38 cellular contexts compared by ENCODE assay signal in the genomic region with DNA sequence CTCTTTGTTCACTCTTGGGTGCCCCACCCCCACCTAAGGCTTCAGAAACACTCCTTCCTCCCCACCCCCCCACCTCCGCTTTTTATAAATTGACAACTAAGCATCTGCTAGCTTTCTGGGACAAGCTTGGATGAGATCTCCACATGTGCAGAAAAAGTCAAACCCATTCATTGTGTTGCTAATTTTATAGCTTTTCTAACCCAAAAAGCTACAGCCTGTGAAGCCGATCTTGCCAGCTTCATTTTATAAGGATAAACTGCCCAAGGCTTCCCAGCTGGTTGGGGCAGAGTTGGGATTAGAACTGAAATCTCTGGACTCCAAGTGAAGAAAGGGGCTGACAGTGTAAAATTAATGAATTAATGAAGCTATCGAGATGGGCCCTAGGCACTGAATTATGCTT. TPM values are rescaled to one million over a fixed set of nuclear protein-coding genes. Genes with fewer than 3 reads are reported as not detected.
"Had no signal": no experiment of that assay in that cellular context is flagged by ENCODE, and none has a peak within 500 bp of the region (broad histone marks: within the 10 kb centered on the region; RNA-seq: fewer than 3 reads in every experiment).

No MANE protein-coding gene starts in this region.

- H3K4me3 Mint-ChIP-seq: activated B cell treated with CpG ODN at 0.5 μM for 24 hours; activated CD4-positive, alpha-beta memory T cell treated with anti-CD3 and anti-CD28 coated beads for 36 hours; activated CD4-positive, alpha-beta T cell treated with anti-CD3 and anti-CD28 coated beads, Interleukin-2, amount 10 ng/mL, durations not matched to agents 24 days and 14 days; activated CD8-positive, alpha-beta T cell treated with anti-CD3 and anti-CD28 coated beads for 36 hours; activated naive CD4-positive, alpha-beta T cell treated with anti-CD3 and anti-CD28 coated beads for 36 hours; activated naive CD8-positive, alpha-beta T cell treated with anti-CD3 and anti-CD28 coated beads for 36 hours; activated T-cell treated with anti-CD3 and anti-CD28 coated beads, Interleukin-2, amount 50 U/mL, for 4 hours; activated T-cell treated with anti-CD3 and anti-CD28 coated beads, Interleukin-2, amount 50 U/mL, for 72 hours; activated T-helper 1 cell treated with anti-CD3 and anti-CD28 coated beads, Interleukin-12 subunit alpha, Interleukin-12 subunit beta, Interleukin-2, Interleukin-4 antibody, amounts not matched to agents 30 ng/mL and 10 ng/mL and 1 ng/mL, durations not matched to agents 14 hours and 24 hours and 36 hours; activated T-helper 17 cell treated with anti-CD3 and anti-CD28 coated beads, Interleukin-2, amount 50 U/mL, for 72 hours; T-helper 1 cell treated with Interleukin-12 subunit alpha and Interleukin-12 subunit beta and Interleukin-4 antibody, amounts not matched to agents 30 μg/mL and 1 μg/mL, for 36 hours; T-helper 2 cell treated with Interferon-gamma antibody and Interleukin-4, amounts not matched to agents 5 μg/mL and 100 μg/mL, for 36 hours had no signal

- H3K27ac Mint-ChIP-seq: activated B cell treated with CpG ODN at 0.5 μM for 24 hours; activated CD4-positive, alpha-beta memory T cell treated with anti-CD3 and anti-CD28 coated beads for 36 hours; activated CD4-positive, alpha-beta T cell treated with anti-CD3 and anti-CD28 coated beads, Interleukin-2, amount 10 ng/mL, durations not matched to agents 24 days and 14 days; activated CD8-positive, alpha-beta T cell treated with anti-CD3 and anti-CD28 coated beads for 36 hours; activated naive CD4-positive, alpha-beta T cell treated with anti-CD3 and anti-CD28 coated beads for 36 hours; activated naive CD4-positive, alpha-beta T cell treated with anti-CD3 and anti-CD28 coated beads, Interleukin-2, amount 50 U/mL, for 72 hours; activated naive CD8-positive, alpha-beta T cell treated with anti-CD3 and anti-CD28 coated beads for 36 hours; activated T-cell treated with anti-CD3 and anti-CD28 coated beads, Interleukin-2, amount 50 U/mL, for 72 hours; activated T-helper 1 cell treated with anti-CD3 and anti-CD28 coated beads, Interleukin-12 subunit alpha, Interleukin-12 subunit beta, Interleukin-2, Interleukin-4 antibody, amounts not matched to agents 30 ng/mL and 10 ng/mL and 1 ng/mL, durations not matched to agents 14 hours and 24 hours and 36 hours; activated T-helper 17 cell treated with anti-CD3 and anti-CD28 coated beads, Interleukin-2, amount 50 U/mL, for 72 hours; T-helper 1 cell treated with Interleukin-12 subunit alpha and Interleukin-12 subunit beta and Interleukin-4 antibody, amounts not matched to agents 30 μg/mL and 1 μg/mL, for 36 hours; T-helper 2 cell treated with Interferon-gamma antibody and Interleukin-4, amounts not matched to agents 5 μg/mL and 100 μg/mL, for 36 hours had no signal

- H3K4me1 Mint-ChIP-seq: activated B cell treated with CpG ODN at 0.5 μM for 24 hours; activated CD4-positive, alpha-beta T cell treated with anti-CD3 and anti-CD28 coated beads, Interleukin-2, amount 10 ng/mL, durations not matched to agents 24 days and 14 days; activated naive CD8-positive, alpha-beta T cell treated with anti-CD3 and anti-CD28 coated beads for 36 hours; activated T-helper 17 cell treated with anti-CD3 and anti-CD28 coated beads, Interleukin-2, amount 50 U/mL, for 72 hours had no signal

- H3K9me3 Mint-ChIP-seq: activated CD4-positive, alpha-beta memory T cell treated with anti-CD3 and anti-CD28 coated beads for 36 hours; activated CD4-positive, alpha-beta T cell treated with anti-CD3 and anti-CD28 coated beads, Interleukin-2, amount 10 ng/mL, durations not matched to agents 24 days and 14 days; activated CD8-positive, alpha-beta T cell treated with anti-CD3 and anti-CD28 coated beads for 36 hours; activated naive CD4-positive, alpha-beta T cell treated with anti-CD3 and anti-CD28 coated beads for 36 hours; activated naive CD4-positive, alpha-beta T cell treated with anti-CD3 and anti-CD28 coated beads, Interleukin-2, amount 50 U/mL, for 72 hours; activated naive CD8-positive, alpha-beta T cell treated with anti-CD3 and anti-CD28 coated beads for 36 hours; activated T-cell treated with anti-CD3 and anti-CD28 coated beads, Interleukin-2, amount 50 U/mL, for 4 hours; activated T-cell treated with anti-CD3 and anti-CD28 coated beads, Interleukin-2, amount 50 U/mL, for 72 hours; activated T-helper 1 cell treated with anti-CD3 and anti-CD28 coated beads, Interleukin-12 subunit alpha, Interleukin-12 subunit beta, Interleukin-2, Interleukin-4 antibody, amounts not matched to agents 30 ng/mL and 10 ng/mL and 1 ng/mL, durations not matched to agents 14 hours and 24 hours and 36 hours; activated T-helper 17 cell treated with anti-CD3 and anti-CD28 coated beads, Interleukin-2, amount 50 U/mL, for 72 hours; T-helper 1 cell treated with Interleukin-12 subunit alpha and Interleukin-12 subunit beta and Interleukin-4 antibody, amounts not matched to agents 30 μg/mL and 1 μg/mL, for 36 hours; T-helper 2 cell treated with Interferon-gamma antibody and Interleukin-4, amounts not matched to agents 5 μg/mL and 100 μg/mL, for 36 hours had no signal

- H3K9me3 ChIP-seq: adrenal gland, body of pancreas, breast epithelium had no signal

- H3K27me3 ChIP-seq: adrenal gland, body of pancreas, brain microvascular endothelial cell had no signal

- ATAC-seq: activated CD8-positive, alpha-beta T cell treated with anti-CD3 and anti-CD28 coated beads for 36 hours; activated naive CD4-positive, alpha-beta T cell treated with anti-CD3 and anti-CD28 coated beads, Interleukin-2, amount 50 U/mL, for 72 hours; activated T-cell treated with anti-CD3 and anti-CD28 coated beads, Interleukin-2, amount 50 U/mL, for 4 hours; activated T-cell treated with anti-CD3 and anti-CD28 coated beads, Interleukin-2, amount 50 U/mL, for 72 hours; activated T-helper 17 cell treated with anti-CD3 and anti-CD28 coated beads, Interleukin-2, amount 50 U/mL, for 72 hours; body of pancreas had no signal

- H3K4me3 ChIP-seq: adrenal gland, body of pancreas, breast epithelium had no signal

- H3K36me3 ChIP-seq: adrenal gland, brain microvascular endothelial cell, breast epithelium had no signal

- H3K27ac ChIP-seq: adrenal gland, body of pancreas, brain microvascular endothelial cell, breast epithelium, VCaP had no signal

- H3K4me1 ChIP-seq: adrenal gland, body of pancreas, breast epithelium had no signal

- H3K27me3 Mint-ChIP-seq: activated CD4-positive, alpha-beta memory T cell treated with anti-CD3 and anti-CD28 coated beads for 36 hours; activated CD4-positive, alpha-beta T cell treated with anti-CD3 and anti-CD28 coated beads, Interleukin-2, amount 10 ng/mL, durations not matched to agents 24 days and 14 days; activated naive CD8-positive, alpha-beta T cell treated with anti-CD3 and anti-CD28 coated beads for 36 hours; activated T-helper 17 cell treated with anti-CD3 and anti-CD28 coated beads, Interleukin-2, amount 50 U/mL, for 72 hours had no signal

- H3K36me3 Mint-ChIP-seq: activated CD4-positive, alpha-beta memory T cell treated with anti-CD3 and anti-CD28 coated beads for 36 hours; activated naive CD4-positive, alpha-beta T cell treated with anti-CD3 and anti-CD28 coated beads, Interleukin-2, amount 50 U/mL, for 72 hours; activated naive CD8-positive, alpha-beta T cell treated with anti-CD3 and anti-CD28 coated beads for 36 hours had no signal

- DNase-seq: activated B cell treated with CpG ODN at 0.5 μM for 24 hours; activated CD4-positive, alpha-beta memory T cell treated with anti-CD3 and anti-CD28 coated beads for 36 hours; activated CD4-positive, alpha-beta T cell treated with anti-CD3 and anti-CD28 coated beads for 4 hours; activated CD4-positive, alpha-beta T cell treated with anti-CD3 and anti-CD28 coated beads, Interleukin-2, amount 10 ng/mL, durations not matched to agents 24 days and 14 days; activated CD4-positive, alpha-beta T cell treated with anti-CD3 and anti-CD28 coated beads, Interleukin-2, amount 50 U/mL, for 1 hour; activated CD4-positive, alpha-beta T cell treated with anti-CD3 and anti-CD28 coated beads, Interleukin-2, amount 50 U/mL, for 4 hours; activated CD4-positive, CD25-positive, alpha-beta regulatory T cell treated with anti-CD3 and anti-CD28 coated beads, Interleukin-2, amount 50 U/mL, for 72 hours; activated CD8-positive, alpha-beta memory T cell treated with anti-CD3 and anti-CD28 coated beads, Interleukin-2, amount 50 U/mL, for 4 hours; activated CD8-positive, alpha-beta T cell treated with anti-CD3 and anti-CD28 coated beads for 36 hours; activated effector memory CD4-positive, alpha-beta T cell treated with anti-CD3 and anti-CD28 coated beads, Interleukin-2, amount 50 U/mL, for 16 hours; activated gamma-delta T cell treated with Interleukin-2 at 50 U/mL for 16 hours; activated naive CD4-positive, alpha-beta T cell; activated naive CD4-positive, alpha-beta T cell treated with anti-CD3 and anti-CD28 coated beads for 36 hours; activated naive CD4-positive, alpha-beta T cell treated with anti-CD3 and anti-CD28 coated beads, Interleukin-2, amount 50 U/mL, for 16 hours; activated naive CD8-positive, alpha-beta T cell treated with anti-CD3 and anti-CD28 coated beads for 36 hours; activated T-cell treated with anti-CD3 and anti-CD28 coated beads for 4 hours; activated T-cell treated with anti-CD3 and anti-CD28 coated beads, Interleukin-2, amount 50 U/mL, for 1 hour; activated T-cell treated with anti-CD3 and anti-CD28 coated beads, Interleukin-2, amount 50 U/mL, for 4 hours; activated T-cell treated with anti-CD3 and anti-CD28 coated beads, Interleukin-2, amount 50 U/mL, for 72 hours; adrenal gland; amniotic stem cell; aorta; body of pancreas; brain microvascular endothelial cell; central memory CD4-positive, alpha-beta T cell; T-helper 1 cell; T-helper 2 cell; T-helper 9 cell had no signal

RNA-seq across cellular contexts. Expression of a gene that starts 24.1 kb away (rescaled TPM):
- total RNA-seq: activated B cell treated with CpG ODN at 0.5 μM for 24 hours; activated CD4-positive, alpha-beta memory T cell treated with anti-CD3 and anti-CD28 coated beads for 36 hours; activated CD4-positive, alpha-beta T cell treated with anti-CD3 and anti-CD28 coated beads, Interleukin-2, amount 10 ng/mL, durations not matched to agents 24 days and 14 days; activated CD8-positive, alpha-beta memory T cell treated with anti-CD3 and anti-CD28 coated beads for 36 hours; activated CD8-positive, alpha-beta T cell treated with anti-CD3 and anti-CD28 coated beads for 36 hours; activated naive CD4-positive, alpha-beta T cell treated with anti-CD3 and anti-CD28 coated beads for 36 hours; activated naive CD4-positive, alpha-beta T cell treated with anti-CD3 and anti-CD28 coated beads, Interleukin-2, amount 50 U/mL, for 72 hours; activated naive CD8-positive, alpha-beta T cell treated with anti-CD3 and anti-CD28 coated beads for 36 hours; activated T-cell treated with anti-CD3 and anti-CD28 coated beads, Interleukin-2, amount 50 U/mL, for 4 hours; activated T-cell treated with anti-CD3 and anti-CD28 coated beads, Interleukin-2, amount 50 U/mL, for 72 hours; activated T-helper 1 cell treated with anti-CD3 and anti-CD28 coated beads, Interleukin-12 subunit alpha, Interleukin-12 subunit beta, Interleukin-2, Interleukin-4 antibody, amounts not matched to agents 30 ng/mL and 10 ng/mL and 1 ng/mL, durations not matched to agents 14 hours and 24 hours and 36 hours; activated T-helper 17 cell treated with anti-CD3 and anti-CD28 coated beads, Interleukin-2, amount 50 U/mL, for 72 hours; adrenal gland; aorta; astrocyte; body of pancreas; breast epithelium; cardiac septum had no signal
- polyA plus RNA-seq: aorta had no signal

RNA-seq across cellular contexts. Expression of a gene that starts 49.9 kb away (rescaled TPM):
- total RNA-seq: activated B cell treated with CpG ODN at 0.5 μM for 24 hours; activated CD4-positive, alpha-beta memory T cell treated with anti-CD3 and anti-CD28 coated beads for 36 hours; activated CD4-positive, alpha-beta T cell treated with anti-CD3 and anti-CD28 coated beads, Interleukin-2, amount 10 ng/mL, durations not matched to agents 24 days and 14 days; activated CD8-positive, alpha-beta memory T cell treated with anti-CD3 and anti-CD28 coated beads for 36 hours; activated CD8-positive, alpha-beta T cell treated with anti-CD3 and anti-CD28 coated beads for 36 hours; activated naive CD4-positive, alpha-beta T cell treated with anti-CD3 and anti-CD28 coated beads for 36 hours; activated naive CD4-positive, alpha-beta T cell treated with anti-CD3 and anti-CD28 coated beads, Interleukin-2, amount 50 U/mL, for 72 hours; activated naive CD8-positive, alpha-beta T cell treated with anti-CD3 and anti-CD28 coated beads for 36 hours; activated T-cell treated with anti-CD3 and anti-CD28 coated beads, Interleukin-2, amount 50 U/mL, for 4 hours; activated T-cell treated with anti-CD3 and anti-CD28 coated beads, Interleukin-2, amount 50 U/mL, for 72 hours; activated T-helper 1 cell treated with anti-CD3 and anti-CD28 coated beads, Interleukin-12 subunit alpha, Interleukin-12 subunit beta, Interleukin-2, Interleukin-4 antibody, amounts not matched to agents 30 ng/mL and 10 ng/mL and 1 ng/mL, durations not matched to agents 14 hours and 24 hours and 36 hours; activated T-helper 17 cell treated with anti-CD3 and anti-CD28 coated beads, Interleukin-2, amount 50 U/mL, for 72 hours; adrenal gland; aorta; astrocyte; body of pancreas; breast epithelium; cardiac septum had no signal
- polyA plus RNA-seq: adrenal gland, aorta had no signal
